3 cellular contexts compared by ENCODE assay signal in genomic region chrX:81925812-81926211, GRCh38.
"Had no signal": no experiment of that assay in that cellular context is flagged by ENCODE, and none has a peak within 500 bp of the region (broad histone marks: within the 10 kb centered on the region; RNA-seq: fewer than 3 reads in every experiment).

No MANE protein-coding gene starts in this region.

- DNase-seq: GDM1, GF-D8 had no signal

- ATAC-seq: GM12878 had no signal

- H3K4me3 ChIP-seq: GM12878 had no signal
